9 cellular contexts compared by ENCODE assay signal in genomic region chr2:88658890-88659881, GRCh38. TPM values are rescaled to one million over a fixed set of nuclear protein-coding genes. Genes with fewer than 3 reads are reported as not detected.
DNase-seq lines count a peak whose midpoint lies in the region; ATAC-seq and TF ChIP-seq lines count a peak whose summit lies in the region.
"Had no signal": no experiment of that assay in that cellular context is flagged by ENCODE, and none has a peak within 500 bp of the region (broad histone marks: within the 10 kb centered on the region; RNA-seq: fewer than 3 reads in every experiment).

No MANE protein-coding gene starts in this region.

- TF ChIP-seq CTCF in endodermal cell (conservative IDR thresholded peaks at IDR 0.05): no peak

- intact Hi-C loops in activated CD4-positive, alpha-beta T cell treated with anti-CD3 and anti-CD28 coated beads for 36 hours (cut with DNase I, micrococcal nuclease): loop anchor here in 1 of 2 experiments (2.0 kb wide), 1 partner anchor 20 kb away; no protein-coding TSS in a partner anchor

- DNase-seq in COLO668 (lab: John Stamatoyannopoulos, UW; ENCODE audit: unreplicated experiment): peak; percentile 84
- peak; percentile 94 for DNase-seq in NCI-H2171 treated with DMSO at 0.1 percent for 48 hours (lab: John Stamatoyannopoulos, UW)
- peak; percentile 48 for DNase-seq in endodermal cell
- no peak for DNase-seq in NAMALWA (ENCODE audit: low spot score)
- DNase-seq in activated CD4-positive, alpha-beta T cell treated with anti-CD3 and anti-CD28 coated beads for 36 hours: no peak
- DNase-seq in activated CD4-positive, alpha-beta T cell treated with anti-CD3 and anti-CD28 coated beads, Interleukin-2, amount 50 U/mL, for 4 hours: no peak

- H3K4me3 ChIP-seq in endodermal cell (ENCODE audit: low read length): no peak overlapping the region
- no peak overlapping the region for H3K4me3 ChIP-seq in muscle layer of duodenum (ENCODE audit: low read depth in 1 of 2, low read length in 2 of 2)

- no peaks in the 10 kb centered on the region for H3K36me3 ChIP-seq in endodermal cell (ENCODE audit: control insufficient read depth, insufficient read depth, low read length)
- H3K36me3 ChIP-seq in muscle layer of duodenum (ENCODE audit: control insufficient read depth in 1 of 2, insufficient read depth in 2 of 2, low read length in 2 of 2): no peaks in the 10 kb centered on the region

- no peak overlapping the region for H3K27ac Mint-ChIP-seq in endodermal cell
- H3K27ac Mint-ChIP-seq in activated CD4-positive, alpha-beta T cell treated with anti-CD3 and anti-CD28 coated beads for 36 hours: no peak overlapping the region
- H3K27ac Mint-ChIP-seq: T-helper 1 cell treated with Interleukin-12 subunit alpha and Interleukin-12 subunit beta and Interleukin-4 antibody, amounts not matched to agents 30 μg/mL and 1 μg/mL, for 36 hours had no signal

- H3K27me3 ChIP-seq in endodermal cell (ENCODE audit: control insufficient read depth, insufficient read depth, low read length, poor library complexity, severe bottlenecking) (no peaks in the 10 kb centered on the region), muscle layer of duodenum (ENCODE audit: low read depth, low read length) (no peaks in the 10 kb centered on the region)

- H3K36me3 Mint-ChIP-seq in endodermal cell (ENCODE audit: low read depth): no peaks in the 10 kb centered on the region
- no peaks in the 10 kb centered on the region for H3K36me3 Mint-ChIP-seq in activated CD4-positive, alpha-beta T cell treated with anti-CD3 and anti-CD28 coated beads for 36 hours (ENCODE audit: low read depth)

- H3K4me1 ChIP-seq in endodermal cell (ENCODE audit: control insufficient read depth, insufficient read depth, low read length) (peaks cover 3% of the 10 kb centered on the region), muscle layer of duodenum (ENCODE audit: control insufficient read depth in 1 of 2, insufficient read depth in 2 of 2, low read length in 2 of 2) (peaks cover 0 to 5% of the 10 kb centered on the region in 2 donors)

- no peak overlapping the region for H3K9ac ChIP-seq in endodermal cell (ENCODE audit: extremely low read depth, low read length, poor library complexity, severe bottlenecking)

- POLR2A ChIA-PET in activated CD4-positive, alpha-beta T cell treated with anti-CD3 and anti-CD28 coated beads for 36 hours (lab: Charles Lee): no interaction called here

- H3K4me1 Mint-ChIP-seq in endodermal cell: no peaks in the 10 kb centered on the region
- no peaks in the 10 kb centered on the region for H3K4me1 Mint-ChIP-seq in activated CD4-positive, alpha-beta T cell treated with anti-CD3 and anti-CD28 coated beads for 36 hours

- no peaks in the 10 kb centered on the region for H3K9me3 ChIP-seq in endodermal cell (ENCODE audit: control insufficient read depth, low read length)
- H3K9me3 ChIP-seq in muscle layer of duodenum (ENCODE audit: control insufficient read depth in 1 of 2, low read length in 2 of 2): no peaks in the 10 kb centered on the region

- H3K27me3 Mint-ChIP-seq in endodermal cell (ENCODE audit: insufficient read depth): no peaks in the 10 kb centered on the region
- no peaks in the 10 kb centered on the region for H3K27me3 Mint-ChIP-seq in activated CD4-positive, alpha-beta T cell treated with anti-CD3 and anti-CD28 coated beads for 36 hours

- CTCF ChIA-PET in activated CD4-positive, alpha-beta T cell treated with anti-CD3 and anti-CD28 coated beads for 36 hours (lab: Charles Lee): interaction anchor here (0.7 to 1.7 kb wide), 4 partner anchors 15 to 262 kb away, joined by 3 read pairs; no protein-coding TSS in a partner anchor

- peaks cover 3% of the 10 kb centered on the region for H3K9me3 Mint-ChIP-seq in endodermal cell
- H3K9me3 Mint-ChIP-seq in activated CD4-positive, alpha-beta T cell treated with anti-CD3 and anti-CD28 coated beads for 36 hours (ENCODE audit: low read depth): no peaks in the 10 kb centered on the region
- H3K9me3 Mint-ChIP-seq: T-helper 1 cell treated with Interleukin-12 subunit alpha and Interleukin-12 subunit beta and Interleukin-4 antibody, amounts not matched to agents 30 μg/mL and 1 μg/mL, for 36 hours had no signal

- H3K4me3 Mint-ChIP-seq in endodermal cell: no peak overlapping the region
- no peak overlapping the region for H3K4me3 Mint-ChIP-seq in activated CD4-positive, alpha-beta T cell treated with anti-CD3 and anti-CD28 coated beads for 36 hours
- H3K4me3 Mint-ChIP-seq: T-helper 1 cell treated with Interleukin-12 subunit alpha and Interleukin-12 subunit beta and Interleukin-4 antibody, amounts not matched to agents 30 μg/mL and 1 μg/mL, for 36 hours had no signal

- no peak for ATAC-seq in activated CD4-positive, alpha-beta T cell treated with anti-CD3 and anti-CD28 coated beads for 36 hours
- no peak for ATAC-seq in HG02642 (IDR thresholded peaks at IDR 0.05; ENCODE audit: poor library complexity, unreplicated experiment)

- WGBS in endodermal cell (ENCODE audit: insufficient coverage in 1 of 2, insufficient read length in 1 of 2), 2 experiments: 73 to 79% methylated on average over 5 to 8 of the region's 8 CpGs

- peak overlapping the region; percentile 16 for H3K27ac ChIP-seq in endodermal cell (ENCODE audit: low read depth, low read length)
- peak overlapping the region; percentile 25 for H3K27ac ChIP-seq in muscle layer of duodenum (ENCODE audit: low read length)

RNA-seq across cellular contexts. Expression of gene EIF2AK3, which starts 31.9 kb away (rescaled TPM):
- total RNA-seq in endodermal cell: 10 to 100 TPM; 26.3 to 45.2 TPM
- polyA plus RNA-seq in endodermal cell (2013, experiment 1 of 2): 17.9 TPM
- 20.4 TPM for polyA plus RNA-seq in endodermal cell (2013, experiment 2 of 2)
- 10 to 100 TPM; 15.9 to 25.1 TPM for total RNA-seq in activated CD4-positive, alpha-beta T cell treated with anti-CD3 and anti-CD28 coated beads for 36 hours

RNA-seq across cellular contexts. Expression of gene RPIA, which starts 32.3 kb away (rescaled TPM):
- total RNA-seq in endodermal cell: 10 to 100 TPM; 16.2 to 26.0 TPM
- 23.4 TPM for polyA plus RNA-seq in endodermal cell (2013, experiment 1 of 2)
- 22.4 TPM for polyA plus RNA-seq in endodermal cell (2013, experiment 2 of 2)
- total RNA-seq in activated CD4-positive, alpha-beta T cell treated with anti-CD3 and anti-CD28 coated beads for 36 hours: 10 to 100 TPM; 38.3 to 65.4 TPM

Comparison
In these comparisons a context has a peak if more than half of its experiments do, and no peak if none do; other contexts are left out.
1. DNase-seq: peak in COLO668 (single experiment), NCI-H2171 treated with DMSO at 0.1 percent for 48 hours (single experiment) and endodermal cell (single experiment); none in NAMALWA (single experiment), activated CD4-positive, alpha-beta T cell treated with anti-CD3 and anti-CD28 coated beads for 36 hours (single experiment) and activated CD4-positive, alpha-beta T cell treated with anti-CD3 and anti-CD28 coated beads, Interleukin-2, amount 50 U/mL, for 4 hours (0 of 2).